ENCODE assay signal across 20 cellular contexts in genomic region chr10:132019366-132019765, GRCh38. TPM values are rescaled to one million over a fixed set of nuclear protein-coding genes. Genes with fewer than 3 reads are reported as not detected.
"Had no signal": no experiment of that assay in that cellular context is flagged by ENCODE, and none has a peak within 500 bp of the region (broad histone marks: within the 10 kb centered on the region; RNA-seq: fewer than 3 reads in every experiment).

No MANE protein-coding gene starts in this region.

- H3K4me2 ChIP-seq: SK-N-SH had no signal

- H3K9me2 ChIP-seq: SK-N-SH had no signal

- FAIRE-seq: RCC 7860 had no signal

- H3K9me3 ChIP-seq: SK-N-SH had no signal

- H3K9ac ChIP-seq: SK-N-SH had no signal

- DNase-seq: KBM-7, NCI-H1092 treated with DMSO at 0.1 percent for 48 hours, NCI-H1436, NCI-H187, NCI-H2029, NCI-H2081 treated with DMSO at 0.1 percent for 48 hours, NCI-H2171, NCI-H226, NCI-H446, NCI-H510A, NCI-H524 treated with DMSO at 0.1 percent for 48 hours, NCI-H69, NCI-H774, RPMI8226, SHP77, SK-N-SH had no signal

RNA-seq across cellular contexts. Expression of gene BNIP3, which starts 37.6 kb away (rescaled TPM):
- total RNA-seq: HT-29 had no signal

RNA-seq across cellular contexts. Expression of gene JAKMIP3, which starts 46.4 kb away (rescaled TPM):
- total RNA-seq: HT-29, LHCN-M2, MCF 10A had no signal
